In the genomic region with DNA sequence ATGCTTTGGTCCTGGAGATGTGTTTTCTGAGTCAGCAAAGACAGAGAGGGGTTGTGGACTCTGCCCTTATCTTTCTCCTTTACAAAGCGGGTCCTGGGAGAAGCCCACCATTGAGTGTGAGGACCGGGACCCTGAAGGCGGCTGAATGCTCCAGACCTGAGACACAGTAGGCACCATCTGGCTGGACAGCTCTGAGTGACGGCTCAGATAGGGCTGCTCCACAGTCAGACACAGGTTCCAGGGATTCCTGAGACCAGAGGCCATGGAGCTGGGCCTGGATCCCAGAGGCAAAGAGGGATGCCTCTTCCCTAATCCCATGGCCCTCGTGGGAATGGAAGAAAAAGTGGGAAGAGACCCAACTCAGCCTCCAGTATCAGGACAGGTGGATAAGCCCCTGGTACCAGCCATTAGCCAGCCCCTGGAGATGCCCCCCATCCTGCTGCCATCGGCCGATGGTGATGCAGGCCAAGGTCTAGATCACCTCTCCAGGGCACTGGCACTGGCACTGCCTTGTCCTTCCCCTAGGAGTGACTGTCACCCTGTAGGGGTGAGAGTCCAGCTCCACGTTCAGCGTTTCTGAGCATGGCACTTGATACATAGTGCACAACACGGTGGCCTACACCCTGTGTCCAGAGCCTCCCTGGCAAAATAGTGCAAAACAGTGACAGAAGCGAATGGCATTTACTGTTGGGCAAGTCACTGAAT, we compare ENCODE assay signal across 19 cellular contexts. TPM values are rescaled to one million over a fixed set of nuclear protein-coding genes. Genes with fewer than 3 reads are reported as not detected.
A peak's percentile ranks its signal among the peaks of the same experiment; 100 is the strongest.
DNase-seq lines count a peak whose midpoint lies in the region; ATAC-seq and TF ChIP-seq lines count a peak whose summit lies in the region.
"Had no signal": no experiment of that assay in that cellular context is flagged by ENCODE, and none has a peak within 500 bp of the region (broad histone marks: within the 10 kb centered on the region; RNA-seq: fewer than 3 reads in every experiment).

No MANE protein-coding gene starts in this region.

- H3K4me1 ChIP-seq in heart right ventricle (peaks cover 35 to 94% (median 86%) of the 10 kb centered on the region in 9 donors), Karpas-422 (ENCODE audit: low read length) (peaks cover 66% of the 10 kb centered on the region)

- H3K36me3 ChIP-seq in heart right ventricle (peaks cover 0 to 6% (median 0%) of the 10 kb centered on the region in 9 donors), WERI-Rb-1 (no peaks in the 10 kb centered on the region), Karpas-422 (ENCODE audit: insufficient read depth, low read length) (no peaks in the 10 kb centered on the region)

- no peak overlapping the region for H3K9ac ChIP-seq in Karpas-422 (ENCODE audit: low read length)
- H3K9ac ChIP-seq: GM23248 had no signal

- H3K79me2 ChIP-seq in Karpas-422 (ENCODE audit: low read length): no peaks in the 10 kb centered on the region

- ATAC-seq in heart right ventricle (no peak), natural killer cell (no peak)
- ATAC-seq: HCT116 had no signal

- H3K27me3 ChIP-seq in heart right ventricle (peaks cover 0 to 29% (median 0%) of the 10 kb centered on the region in 7 donors), WERI-Rb-1 (ENCODE audit: insufficient read depth, low read depth, severe bottlenecking) (no peaks in the 10 kb centered on the region), Karpas-422 (ENCODE audit: low read length) (no peaks in the 10 kb centered on the region)

- WGBS in heart right ventricle, 2 donors: 51 to 66% methylated on average over 11 of the region's 11 CpGs

- H3K4me3 Mint-ChIP-seq in glutamatergic neuron (ENCODE audit: unreplicated experiment) (peak overlapping the region; percentile 50), neural crest cell (peak overlapping the region; percentile 83), natural killer cell (no peak overlapping the region)

- H3K4me3 ChIP-seq in heart right ventricle (no peak overlapping the region), WERI-Rb-1 (ENCODE audit: low read depth, low read length) (no peak overlapping the region), Karpas-422 (ENCODE audit: low read length) (no peak overlapping the region)
- H3K4me3 ChIP-seq: GM23248 had no signal

- DNase-seq in heart right ventricle (no peak), cardiac septum (ENCODE audit: low spot score) (no peak), glutamatergic neuron (no peak), neural crest cell (ENCODE audit: low read depth, low spot score) (no peak), natural killer cell (no peak), WERI-Rb-1 (no peak), Karpas-422 (no peak)
- DNase-seq: CD4-positive, alpha-beta memory T cell; GF-D8; GM23248; IMR-90; NCI-H1417 treated with DMSO at 0.1 percent for 48 hours; NCI-H187 treated with DMSO at 0.1 percent for 48 hours; NCI-H226; NCI-H524 had no signal

- no peaks in the 10 kb centered on the region for H3K9me3 ChIP-seq in heart right ventricle
- no peaks in the 10 kb centered on the region for H3K9me3 ChIP-seq in WERI-Rb-1 (ENCODE audit: severe bottlenecking)
- H3K9me3 ChIP-seq in Karpas-422 (ENCODE audit: low read length): no peaks in the 10 kb centered on the region

- no peaks in the 10 kb centered on the region for H3K9me2 ChIP-seq in Karpas-422 (replicated peaks; ENCODE audit: insufficient read depth, low read length)

- no peak overlapping the region for H2AFZ ChIP-seq in Karpas-422 (ENCODE audit: low read length)
- H2AFZ ChIP-seq: GM23248 had no signal

- H3K4me2 ChIP-seq in Karpas-422 (ENCODE audit: low read depth, low read length, poor library complexity, severe bottlenecking): no peak overlapping the region

- H3K9me3 Mint-ChIP-seq in glutamatergic neuron (ENCODE audit: unreplicated experiment): peaks cover 3% of the 10 kb centered on the region
- H3K9me3 Mint-ChIP-seq in neural crest cell: no peaks in the 10 kb centered on the region
- no peaks in the 10 kb centered on the region for H3K9me3 Mint-ChIP-seq in natural killer cell

- intact Hi-C loops in heart right ventricle (cut with DNase I) (loop anchor here in 1 of 10 donors (5.0 kb wide), 1 partner anchor 52 kb away; no protein-coding TSS in a partner anchor), cardiac septum (cut with DNase I) (loop anchor here (5.0 kb wide), 2 partner anchors 72 to 167 kb away; a partner anchor contains a TSS), natural killer cell (cut with micrococcal nuclease) (no loop called here)

- H3K36me3 Mint-ChIP-seq in glutamatergic neuron (ENCODE audit: unreplicated experiment): no peaks in the 10 kb centered on the region
- peaks cover 3% of the 10 kb centered on the region for H3K36me3 Mint-ChIP-seq in neural crest cell (ENCODE audit: low read depth)
- no peaks in the 10 kb centered on the region for H3K36me3 Mint-ChIP-seq in natural killer cell
- H3K36me3 Mint-ChIP-seq: CD4-positive, alpha-beta memory T cell had no signal

- H4K20me1 ChIP-seq in Karpas-422 (ENCODE audit: insufficient read depth, low read depth, low read length): no peaks in the 10 kb centered on the region

- H3K27ac ChIP-seq in heart right ventricle: peak overlapping the region in 8 of 10 donors; percentile 67 to 99 (median 94)
- H3K27ac ChIP-seq in WERI-Rb-1: no peak overlapping the region
- no peak overlapping the region for H3K27ac ChIP-seq in Karpas-422 (ENCODE audit: low read length)
- H3K27ac ChIP-seq: GM23248, HL-60 had no signal

- H3K27ac Mint-ChIP-seq in glutamatergic neuron (ENCODE audit: unreplicated experiment) (no peak overlapping the region), neural crest cell (ENCODE audit: unreplicated experiment) (no peak overlapping the region), natural killer cell (no peak overlapping the region)

- H3K27me3 Mint-ChIP-seq in glutamatergic neuron (ENCODE audit: unreplicated experiment) (peaks cover 11% of the 10 kb centered on the region), neural crest cell (ENCODE audit: low read depth) (peaks cover 9% of the 10 kb centered on the region), natural killer cell (ENCODE audit: low read depth in 2 of 2) (peaks cover 14 to 15% of the 10 kb centered on the region in 2 donors)
- H3K27me3 Mint-ChIP-seq: CD4-positive, alpha-beta memory T cell had no signal

- peaks cover 33% of the 10 kb centered on the region for H3K4me1 Mint-ChIP-seq in glutamatergic neuron (ENCODE audit: low read depth, unreplicated experiment)
- H3K4me1 Mint-ChIP-seq in neural crest cell: peaks cover 35% of the 10 kb centered on the region
- H3K4me1 Mint-ChIP-seq in natural killer cell: no peaks in the 10 kb centered on the region

- TF ChIP-seq CTCF in heart right ventricle (IDR thresholded peaks at IDR 0.05) (no peak), glutamatergic neuron (IDR thresholded peaks at IDR 0.05; ENCODE audit: partially characterized antibody, unreplicated experiment) (no peak), neural crest cell (conservative IDR thresholded peaks at IDR 0.05) (no peak), natural killer cell (IDR thresholded peaks at IDR 0.05) (no peak), WERI-Rb-1 (IDR thresholded peaks at IDR 0.05; ENCODE audit: low read depth, low read length) (no peak)

RNA-seq across cellular contexts. Expression of a gene that starts 4.7 kb away (rescaled TPM):
- total RNA-seq in heart right ventricle: 10 to 100 TPM; 38.2 to 88.4 (median 59.3) TPM
- polyA plus RNA-seq in heart right ventricle: 10 to 100 TPM; 24.4 to 31.4 TPM
- total RNA-seq in cardiac septum: 53.5 TPM
- 69.9 TPM for total RNA-seq in glutamatergic neuron (ENCODE audit: unreplicated experiment)
- 36.6 and 38.9 TPM in 2 replicates for total RNA-seq in neural crest cell
- under 1 TPM; 0.23 to 0.27 (median 0.24) TPM for total RNA-seq in natural killer cell
- 4.1 and 5.2 TPM in 2 replicates for total RNA-seq in Karpas-422 (2014; rRNA removed; shearing (Covaris generic); ENCODE audit: low replicate concordance)

RNA-seq across cellular contexts. Expression of a gene that starts 29.1 kb away (rescaled TPM):
- total RNA-seq in heart right ventricle (10 to 100 TPM; 21.1 to 39.2 (median 31.5) TPM), cardiac septum (36.0 TPM), glutamatergic neuron (ENCODE audit: unreplicated experiment) (107 TPM), neural crest cell (74.8 and 77.5 TPM in 2 replicates), natural killer cell (10 to 100 TPM; 64.7 to 86.0 (median 84.8) TPM)
- 10 to 100 TPM; 23.6 to 44.3 TPM for polyA plus RNA-seq in heart right ventricle
- 19.6 and 28.3 TPM in 2 replicates for total RNA-seq in Karpas-422 (2014; rRNA removed; shearing (Covaris generic); ENCODE audit: low replicate concordance)

RNA-seq across cellular contexts. Expression of a gene that starts 29.8 kb away (rescaled TPM):
- total RNA-seq in heart right ventricle (10 to 100 TPM in 1 of 10 donors, 1 to 10 TPM in 9; 5.0 to 11.3 (median 7.5) TPM), cardiac septum (7.2 TPM), glutamatergic neuron (ENCODE audit: unreplicated experiment) (13.9 TPM), neural crest cell (13.9 and 15.5 TPM in 2 replicates), natural killer cell (10 to 100 TPM; 15.9 to 31.3 (median 29.3) TPM)
- polyA plus RNA-seq in heart right ventricle: 1 to 10 TPM; 3.5 to 4.3 TPM
- 3.7 and 5.3 TPM in 2 replicates for total RNA-seq in Karpas-422 (2014; rRNA removed; shearing (Covaris generic); ENCODE audit: low replicate concordance)

RNA-seq across cellular contexts. Expression of a gene that starts 59.4 kb away (rescaled TPM):
- total RNA-seq in heart right ventricle (not detected), cardiac septum (not detected), glutamatergic neuron (ENCODE audit: unreplicated experiment) (0.91 TPM), neural crest cell (0.21 and 0.57 TPM in 2 replicates), natural killer cell (not detected)
- polyA plus RNA-seq in heart right ventricle: not detected
- total RNA-seq in Karpas-422 (2014; rRNA removed; shearing (Covaris generic); ENCODE audit: low replicate concordance): not detected in 2 replicates
- total RNA-seq: CD4-positive, alpha-beta memory T cell; GM23248; IMR-90; MCF 10A had no signal
- polyA plus RNA-seq: BJ; CD4-positive, alpha-beta memory T cell; GM23248; IMR-90 had no signal

Comparison
In these comparisons a context has a peak if more than half of its experiments do, and no peak if none do; other contexts are left out.
1. H3K27ac ChIP-seq: peak in heart right ventricle (8 of 10); none in WERI-Rb-1 (single experiment) and Karpas-422 (single experiment).